Comparison of ENCODE assay signal across 15 cellular contexts in genomic region chr13:42803563-42804212, GRCh38. TPM values are rescaled to one million over a fixed set of nuclear protein-coding genes. Genes with fewer than 3 reads are reported as not detected.
DNase-seq lines count a peak whose midpoint lies in the region; ATAC-seq and TF ChIP-seq lines count a peak whose summit lies in the region.
"Had no signal": no experiment of that assay in that cellular context is flagged by ENCODE, and none has a peak within 500 bp of the region (broad histone marks: within the 10 kb centered on the region; RNA-seq: fewer than 3 reads in every experiment).

No MANE protein-coding gene starts in this region.

- peak overlapping the region; percentile 29; the same call in 1 of the 2 replicates for H3K4ac ChIP-seq in IMR-90 (ENCODE audit: low read depth, low read length)

- H3K36me3 Mint-ChIP-seq in activated naive CD8-positive, alpha-beta T cell treated with anti-CD3 and anti-CD28 coated beads, Interleukin-2, amount 50 U/mL, for 24 hours (ENCODE audit: low read depth) = no peaks in the 10 kb centered on the region
- H3K36me3 Mint-ChIP-seq: activated naive CD8-positive, alpha-beta T cell treated with anti-CD3 and anti-CD28 coated beads, Interleukin-2, amount 10 ng/mL, durations not matched to agents 7 days and 5 days had no signal

- H4K20me1 ChIP-seq in IMR-90 (ENCODE audit: insufficient read depth, low read length) = no peaks in the 10 kb centered on the region
- H4K20me1 ChIP-seq: BLaER1 had no signal

- no peak overlapping the region for H3K4me2 ChIP-seq in IMR-90 (ENCODE audit: low read depth, low read length)
- H3K4me2 ChIP-seq: BLaER1 had no signal

- dilution Hi-C loops in IMR-90 (cut with HindIII; ENCODE audit: low sequenced_read_pairs, unreplicated experiment) = no loop called here

- H3K14ac ChIP-seq in IMR-90 (replicated peaks; ENCODE audit: low read depth, low read length) = 0 out of 2 replicates have a peak overlapping the region, but pooled peaks have one; percentile 10

- DNase-seq in IMR-90 (peak; percentile 85), epithelial cell of prostate (ENCODE audit: low read depth, low spot score) (no peak), foreskin melanocyte (no peak), SK-N-DZ (ENCODE audit: low spot score) (no peak)
- DNase-seq in activated naive CD8-positive, alpha-beta T cell treated with anti-CD3 and anti-CD28 coated beads, Interleukin-2, amount 50 U/mL, for 24 hours = no peak
- DNase-seq: activated naive CD8-positive, alpha-beta T cell treated with anti-CD3 and anti-CD28 coated beads, Interleukin-2, amount 10 ng/mL, durations not matched to agents 7 days and 5 days; esophagus squamous epithelium; mesendoderm; NCI-H1436 treated with DMSO at 0.1 percent for 48 hours had no signal

- peaks cover 3% of the 10 kb centered on the region for H3K4me1 ChIP-seq in IMR-90 (ENCODE audit: control insufficient read depth, insufficient read depth, low read length)
- H3K4me1 ChIP-seq: esophagus squamous epithelium had no signal

- no peak overlapping the region for H2AK5ac ChIP-seq in IMR-90 (ENCODE audit: low read depth, low read length)

- no peak overlapping the region for H3K4me3 ChIP-seq in IMR-90 (ENCODE audit: insufficient read depth, low read depth, low read length)
- H3K4me3 ChIP-seq: BLaER1, esophagus squamous epithelium had no signal

- no peaks in the 10 kb centered on the region for H3K9me3 Mint-ChIP-seq in activated naive CD8-positive, alpha-beta T cell treated with anti-CD3 and anti-CD28 coated beads, Interleukin-2, amount 50 U/mL, for 24 hours

- H3K56ac ChIP-seq in IMR-90 (ENCODE audit: extremely low read depth, insufficient read depth, low read length) = 0 out of 2 replicates have a peak overlapping the region, but pooled peaks have one; percentile 18

- POLR2A ChIA-PET in IMR-90 (lab: Charles Lee; ENCODE audit: unreplicated experiment) = no interaction called here

- no peak overlapping the region for H4K5ac ChIP-seq in IMR-90 (ENCODE audit: low read depth, low read length)

- H3K79me1 ChIP-seq in IMR-90 (ENCODE audit: low read depth in 1 of 2, low read length in 2 of 2) = no peaks in the 10 kb centered on the region

- peaks cover 5% of the 10 kb centered on the region for H3K27me3 Mint-ChIP-seq in activated naive CD8-positive, alpha-beta T cell treated with anti-CD3 and anti-CD28 coated beads, Interleukin-2, amount 50 U/mL, for 24 hours

- in situ Hi-C loops in IMR-90 (cut with MboI; ENCODE audit: low sequenced_read_pairs) = no loop called here

- no peak overlapping the region for H4K91ac ChIP-seq in IMR-90 (ENCODE audit: insufficient read depth, low read depth, low read length)

- CTCF ChIA-PET in IMR-90 (lab: Yijun Ruan, JAX) = no interaction called here

- H3K4me3 Mint-ChIP-seq in activated naive CD8-positive, alpha-beta T cell treated with anti-CD3 and anti-CD28 coated beads, Interleukin-2, amount 50 U/mL, for 24 hours = no peak overlapping the region
- H3K4me3 Mint-ChIP-seq: activated naive CD8-positive, alpha-beta T cell treated with anti-CD3 and anti-CD28 coated beads, Interleukin-2, amount 10 ng/mL, durations not matched to agents 7 days and 5 days had no signal

- no peaks in the 10 kb centered on the region for H3K36me3 ChIP-seq in IMR-90 (ENCODE audit: control insufficient read depth, insufficient read depth, low read length)
- H3K36me3 ChIP-seq: BLaER1, esophagus squamous epithelium, neutrophil had no signal

- no TSS peak for BruUV-seq in IMR-90 (replicated peaks; lab: Mats Ljungman, UMichigan)

- ATAC-seq in GM18907 (IDR thresholded peaks at IDR 0.05; ENCODE audit: unreplicated experiment) (peak; percentile 22), GM21786 (IDR thresholded peaks at IDR 0.05; ENCODE audit: unreplicated experiment) (peak; percentile 12), IMR-90 (ENCODE audit: low read depth) (peak; percentile 90), GM21526 (IDR thresholded peaks at IDR 0.05; ENCODE audit: low FRiP score, unreplicated experiment) (no peak)
- no peak for ATAC-seq in activated naive CD8-positive, alpha-beta T cell treated with anti-CD3 and anti-CD28 coated beads, Interleukin-2, amount 50 U/mL, for 24 hours

- H3K9me1 ChIP-seq in IMR-90 (ENCODE audit: insufficient read depth, low read length) = peaks cover 9% of the 10 kb centered on the region

- H3K23ac ChIP-seq in IMR-90 (ENCODE audit: low read depth, low read length) = peak overlapping the region; percentile 13; the same call in 1 of the 2 replicates

- intact Hi-C loops in IMR-90 (cut with micrococcal nuclease) = no loop called here

- no peak overlapping the region for H2AK9ac ChIP-seq in IMR-90 (replicated peaks; ENCODE audit: low read depth, low read length, poor library complexity)

- no CpG with 5 or more reads among the region's 2 CpGs for WGBS in IMR-90 (ENCODE audit: extremely low coverage in 2 of 2, insufficient read length in 1 of 2), 2 experiments

- peak overlapping the region; percentile 1; the same call in 1 of the 3 replicates for H2BK15ac ChIP-seq in IMR-90 (ENCODE audit: low read depth, low read length)

- H2BK120ac ChIP-seq in IMR-90 (ENCODE audit: low read depth, low read length) = peak overlapping the region; percentile 39; the same call in 1 of the 2 replicates

- H3K4me1 Mint-ChIP-seq in activated naive CD8-positive, alpha-beta T cell treated with anti-CD3 and anti-CD28 coated beads, Interleukin-2, amount 50 U/mL, for 24 hours = peaks cover 2% of the 10 kb centered on the region

- H3K27me3 ChIP-seq in IMR-90 (ENCODE audit: control insufficient read depth, insufficient read depth, low read length) = no peaks in the 10 kb centered on the region
- H3K27me3 ChIP-seq: BLaER1, neutrophil had no signal

- TF ChIP-seq RAD21 in IMR-90 (IDR thresholded peaks at IDR 0.05; ENCODE audit: low read length) = no peak

- no peak overlapping the region for H2AFZ ChIP-seq in IMR-90 (replicated peaks; ENCODE audit: low read length, poor library complexity)

- H3K27ac Mint-ChIP-seq in activated naive CD8-positive, alpha-beta T cell treated with anti-CD3 and anti-CD28 coated beads, Interleukin-2, amount 50 U/mL, for 24 hours = no peak overlapping the region
- H3K27ac Mint-ChIP-seq: activated naive CD8-positive, alpha-beta T cell treated with anti-CD3 and anti-CD28 coated beads, Interleukin-2, amount 10 ng/mL, durations not matched to agents 7 days and 5 days had no signal

- H3K27ac ChIP-seq in IMR-90 (ENCODE audit: insufficient read depth, low read length) (no peak overlapping the region), epithelial cell of prostate (peak overlapping the region; percentile 9)
- H3K27ac ChIP-seq: BLaER1, esophagus squamous epithelium, neutrophil had no signal

- TF ChIP-seq CTCF in IMR-90 (conservative IDR thresholded peaks at IDR 0.05; ENCODE audit: low read depth, low read length) = no peak

- H3K18ac ChIP-seq in IMR-90 (ENCODE audit: low read depth, low read length) = peak overlapping the region; percentile 28; the same call in 1 of the 2 replicates

- no peak overlapping the region for H3K9ac ChIP-seq in IMR-90 (ENCODE audit: low read depth, low read length)
- H3K9ac ChIP-seq: BLaER1 had no signal

- H3K9me3 ChIP-seq in IMR-90 (ENCODE audit: control insufficient read depth, insufficient read depth, low read length) = no peaks in the 10 kb centered on the region
- H3K9me3 ChIP-seq: BLaER1, esophagus squamous epithelium, neutrophil had no signal

- peak overlapping the region in 1 of 2 experiments; percentile 32; a peak in 2 of 4 replicates for H4K8ac ChIP-seq in IMR-90 (ENCODE audit: low read depth in 2 of 2, low read length in 2 of 2)

- TF ChIP-seq POLR2A in IMR-90 (IDR thresholded peaks at IDR 0.05; ENCODE audit: low read depth, low read length) = no peak

- H2BK5ac ChIP-seq in IMR-90 (ENCODE audit: low read depth, low read length, poor library complexity, severe bottlenecking) = peak overlapping the region; percentile 43

- H2BK20ac ChIP-seq in IMR-90 (ENCODE audit: low read depth, low read length) = peak overlapping the region; percentile 38; the same call in 1 of the 2 replicates

TF ChIP-seq in IMR-90, 13 proteins besides CTCF, POLR2A, EP300 and RAD21:
- TF ChIP-seq CEBPB (IDR thresholded peaks at IDR 0.05; ENCODE audit: low read depth, low read length) = peak; percentile 90
- TF ChIP-seq RFX5 (IDR thresholded peaks at IDR 0.05; ENCODE audit: low read depth, low read length) = no peak
- no peak for TF ChIP-seq MAZ (IDR thresholded peaks at IDR 0.05; ENCODE audit: borderline replicate concordance, low read depth, low read length)
- no peak for TF ChIP-seq RCOR1 (IDR thresholded peaks at IDR 0.05; ENCODE audit: insufficient replicate concordance, low read length)
- no peak for TF ChIP-seq ELK1 (IDR thresholded peaks at IDR 0.05; ENCODE audit: borderline replicate concordance, low read depth, low read length)
- no peak for TF ChIP-seq MXI1 (IDR thresholded peaks at IDR 0.05; ENCODE audit: borderline replicate concordance, low read depth, low read length)
- TF ChIP-seq USF2 (IDR thresholded peaks at IDR 0.05; ENCODE audit: low read depth, low read length) = no peak
- no peak for TF ChIP-seq BHLHE40 (IDR thresholded peaks at IDR 0.05; ENCODE audit: low read depth, low read length)
TF ChIP-seq in IMR-90: peak in this region for 1.

RNA-seq across cellular contexts. Expression of gene FAM216B, which starts 22.3 kb away (rescaled TPM):
- not detected in 2 replicates for total RNA-seq in IMR-90 (2012; rRNA removed)
- polyA plus RNA-seq in IMR-90 (2012; rRNA removed) = not detected in 2 replicates
- not detected in 2 replicates for polyA plus RNA-seq in IMR-90 (2012; cell fraction: cytosol; rRNA removed)
- polyA plus RNA-seq in IMR-90 (2012; cell fraction: nucleus; rRNA removed; ENCODE audit: low replicate concordance) = not detected in 2 replicates
- not detected in 2 replicates for polyA plus RNA-seq in SK-N-DZ (2014; cell fraction: cytosol; rRNA removed)
- not detected in 2 replicates for polyA plus RNA-seq in SK-N-DZ (2014; cell fraction: nucleus; rRNA removed)
- total RNA-seq: activated naive CD8-positive, alpha-beta T cell treated with anti-CD3 and anti-CD28 coated beads, Interleukin-2, amount 10 ng/mL, durations not matched to agents 7 days and 5 days; esophagus squamous epithelium; skeletal muscle tissue had no signal

Comparison
In these comparisons a context has a peak if more than half of its experiments do, and no peak if none do; other contexts are left out.
1. ATAC-seq: peak in GM18907 (single experiment), GM21786 (single experiment) and IMR-90 (single experiment); none in GM21526 (single experiment) and activated naive CD8-positive, alpha-beta T cell treated with anti-CD3 and anti-CD28 coated beads, Interleukin-2, amount 50 U/mL, for 24 hours (single experiment).